Comparison of ENCODE assay signal across 9 cellular contexts in genomic region chr11:131025020-131025419, GRCh38.
DNase-seq lines count a peak whose midpoint lies in the region; ATAC-seq and TF ChIP-seq lines count a peak whose summit lies in the region.
"Had no signal": no experiment of that assay in that cellular context is flagged by ENCODE, and none has a peak within 500 bp of the region (broad histone marks: within the 10 kb centered on the region; RNA-seq: fewer than 3 reads in every experiment).

No MANE protein-coding gene starts in this region.

- no peak overlapping the region for H3K27ac ChIP-seq in effector memory CD4-positive, alpha-beta T cell (ENCODE audit: insufficient read depth, low read length, poor library complexity, severe bottlenecking)

- no peaks in the 10 kb centered on the region for H3K9me3 ChIP-seq in effector memory CD4-positive, alpha-beta T cell (ENCODE audit: control insufficient read depth, low read length)

- DNase-seq in DMS79 (lab: John Stamatoyannopoulos, UW) (peak; percentile 15), astrocyte of the cerebellum (ENCODE audit: low read depth) (peak; percentile 15), medulla oblongata (ENCODE audit: extremely low spot score) (peak; percentile 14), 8988T (no peak), activated gamma-delta T cell treated with Interleukin-2 at 50 U/mL for 16 hours (no peak)
- DNase-seq in effector memory CD4-positive, alpha-beta T cell = no peak
- DNase-seq: NCI-H187 treated with DMSO at 0.1 percent for 48 hours had no signal

- ATAC-seq in HG03103 (IDR thresholded peaks at IDR 0.05; ENCODE audit: low read depth, unreplicated experiment) (peak; percentile 51), GM21526 (IDR thresholded peaks at IDR 0.05; ENCODE audit: low FRiP score, unreplicated experiment) (no peak)

- no peaks in the 10 kb centered on the region for H3K4me1 ChIP-seq in effector memory CD4-positive, alpha-beta T cell (ENCODE audit: control insufficient read depth, insufficient read depth, low read length, poor library complexity, severe bottlenecking)

- no peaks in the 10 kb centered on the region for H3K36me3 ChIP-seq in effector memory CD4-positive, alpha-beta T cell (ENCODE audit: control insufficient read depth, insufficient read depth, low read length)

- TF ChIP-seq CTCF in astrocyte of the cerebellum (IDR thresholded peaks at IDR 0.05; ENCODE audit: low read depth, low read length, missing control alignments) = peak; percentile 66

- in situ Hi-C loops in astrocyte of the cerebellum (cut with HindIII; ENCODE audit: low sequenced_read_pairs) = no loop called here

- no peaks in the 10 kb centered on the region for H3K27me3 ChIP-seq in effector memory CD4-positive, alpha-beta T cell (replicated peaks; ENCODE audit: control insufficient read depth, insufficient read depth, low read length, poor library complexity, severe bottlenecking)

- no peak overlapping the region for H3K4me3 ChIP-seq in astrocyte of the cerebellum (ENCODE audit: low read depth, low read length)
- no peak overlapping the region for H3K4me3 ChIP-seq in effector memory CD4-positive, alpha-beta T cell (ENCODE audit: insufficient read depth, low read depth, low read length, poor library complexity, severe bottlenecking)

Comparison
In these comparisons a context has a peak if more than half of its experiments do, and no peak if none do; other contexts are left out.
1. DNase-seq: peak in DMS79 (single experiment), astrocyte of the cerebellum (single experiment) and medulla oblongata (single experiment); none in 8988T (single experiment), effector memory CD4-positive, alpha-beta T cell (0 of 3) and activated gamma-delta T cell treated with Interleukin-2 at 50 U/mL for 16 hours (single experiment).